ENCODE assay signal across 10 cellular contexts in the genomic region with DNA sequence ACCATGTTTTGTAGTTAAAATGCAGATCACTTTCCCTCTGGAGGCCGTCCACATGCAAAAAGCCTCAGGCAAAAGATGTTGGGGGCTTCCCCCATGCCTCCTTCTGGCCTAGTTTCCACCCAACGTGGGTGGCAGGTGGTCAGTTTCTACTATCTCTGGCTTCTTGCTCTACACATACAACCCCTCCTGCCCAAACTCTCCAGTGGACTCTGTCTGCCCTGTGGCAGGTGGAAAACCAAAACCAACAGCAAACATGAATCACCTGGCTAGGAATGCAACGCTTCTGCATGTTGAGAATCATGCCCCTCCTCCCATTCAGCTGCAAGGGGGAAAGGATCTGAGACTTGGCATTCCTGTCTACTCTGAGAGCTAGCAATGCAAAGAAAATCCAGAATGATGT.
DNase-seq lines count a peak whose midpoint lies in the region; ATAC-seq and TF ChIP-seq lines count a peak whose summit lies in the region.
"Had no signal": no experiment of that assay in that cellular context is flagged by ENCODE, and none has a peak within 500 bp of the region (broad histone marks: within the 10 kb centered on the region; RNA-seq: fewer than 3 reads in every experiment).

No MANE protein-coding gene starts in this region.

- CTCF ChIA-PET in WTC11 (lab: Charles Lee), result interaction anchor here (2.9 to 3.2 kb wide), 2 partner anchors 9 to 25 kb away, joined by 11 to 27 read pairs; no protein-coding TSS in a partner anchor

- H2BK15ac ChIP-seq in mesenchymal stem cell (ENCODE audit: low read depth, poor library complexity, severe bottlenecking), result no peak overlapping the region

- POLR2A ChIA-PET in WTC11 (lab: Charles Lee), result no interaction called here

- no peaks in the 10 kb centered on the region for H3K27me3 ChIP-seq in mesenchymal stem cell (ENCODE audit: control insufficient read depth in 1 of 2, insufficient read depth in 1 of 2, low read length in 2 of 2)

- no peaks in the 10 kb centered on the region for H3K9me3 ChIP-seq in mesenchymal stem cell (ENCODE audit: control insufficient read depth, low read length)

- DNase-seq in WTC11 (ENCODE audit: low spot score) (peak; percentile 16), mesenchymal stem cell (no peak)
- peak; percentile 4 for DNase-seq in stimulated activated naive CD8-positive, alpha-beta T cell treated with anti-CD3 and anti-CD28 coated beads, Interleukin-15, Interleukin-2, amounts not matched to agents 100 U/mL and 50 U/mL, for 24 hours
- DNase-seq in activated T-cell treated with anti-CD3 and anti-CD28 coated beads, Interleukin-2, amount 50 U/mL, for 24 hours, result no peak
- DNase-seq: activated CD4-positive, CD25-positive, alpha-beta regulatory T cell treated with anti-CD3 and anti-CD28 coated beads, Interleukin-2, amount 50 U/mL, for 72 hours; caudate nucleus; NCI-H510A treated with DMSO at 0.1 percent for 48 hours had no signal

- no peak overlapping the region for H3K14ac ChIP-seq in mesenchymal stem cell (ENCODE audit: low read length in 2 of 2)

- H3K36me3 Mint-ChIP-seq in WTC11, result peaks cover 10% of the 10 kb centered on the region
- H3K36me3 Mint-ChIP-seq in activated T-cell treated with anti-CD3 and anti-CD28 coated beads, Interleukin-2, amount 50 U/mL, for 24 hours (ENCODE audit: low read depth), result peaks cover 29% of the 10 kb centered on the region

- H4K91ac ChIP-seq in mesenchymal stem cell (ENCODE audit: low read length), result no peak overlapping the region

- peak overlapping the region; percentile 8; the same call in 1 of the 2 replicates for H3K27ac Mint-ChIP-seq in WTC11
- H3K27ac Mint-ChIP-seq in activated T-cell treated with anti-CD3 and anti-CD28 coated beads, Interleukin-2, amount 50 U/mL, for 24 hours, result no peak overlapping the region

- H3K23ac ChIP-seq in mesenchymal stem cell (ENCODE audit: low read length in 2 of 2), result peak overlapping the region in 1 of 2 experiments; percentile 50

- no peak overlapping the region for H3K4me2 ChIP-seq in mesenchymal stem cell (ENCODE audit: low read length, poor library complexity, severe bottlenecking)

- no peaks in the 10 kb centered on the region for H3K27me3 Mint-ChIP-seq in WTC11 (ENCODE audit: low read depth)
- no peaks in the 10 kb centered on the region for H3K27me3 Mint-ChIP-seq in activated T-cell treated with anti-CD3 and anti-CD28 coated beads, Interleukin-2, amount 50 U/mL, for 24 hours

- H3K9ac ChIP-seq in mesenchymal stem cell (ENCODE audit: low read length), result no peak overlapping the region

- H3K4me3 ChIP-seq in mesenchymal stem cell (ENCODE audit: insufficient read depth in 1 of 2, low read depth in 1 of 2, low read length in 2 of 2), result no peak overlapping the region

- no peak overlapping the region for H2BK12ac ChIP-seq in mesenchymal stem cell (ENCODE audit: low read length in 2 of 2)

- no peak overlapping the region for H2BK5ac ChIP-seq in mesenchymal stem cell (ENCODE audit: low read depth, low read length, poor library complexity, severe bottlenecking)

- no peak overlapping the region for H3K4ac ChIP-seq in mesenchymal stem cell (ENCODE audit: low read depth in 1 of 2, low read length in 2 of 2)

- no peak for TF ChIP-seq CTCF in WTC11 (IDR thresholded peaks at IDR 0.05)

- no peak overlapping the region for H3K4me3 Mint-ChIP-seq in WTC11
- H3K4me3 Mint-ChIP-seq in activated T-cell treated with anti-CD3 and anti-CD28 coated beads, Interleukin-2, amount 50 U/mL, for 24 hours, result no peak overlapping the region

- no peaks in the 10 kb centered on the region for H3K36me3 ChIP-seq in mesenchymal stem cell (ENCODE audit: control insufficient read depth in 1 of 2, insufficient read depth in 2 of 2, low read depth in 1 of 2, low read length in 2 of 2)

- no peak overlapping the region for H2AFZ ChIP-seq in mesenchymal stem cell (ENCODE audit: low read depth, low read length)

- H2BK120ac ChIP-seq in mesenchymal stem cell (ENCODE audit: low read depth, low read length), result no peak overlapping the region

- no peaks in the 10 kb centered on the region for H3K79me1 ChIP-seq in mesenchymal stem cell (replicated peaks; ENCODE audit: low read length, poor library complexity, severe bottlenecking)

- H3K18ac ChIP-seq in mesenchymal stem cell (ENCODE audit: low read depth in 1 of 2, low read length in 2 of 2), result no peak overlapping the region

- ATAC-seq in GM19023 (IDR thresholded peaks at IDR 0.05; ENCODE audit: unreplicated experiment) (peak; percentile 92), HG02885 (IDR thresholded peaks at IDR 0.05; ENCODE audit: poor library complexity, unreplicated experiment) (peak; percentile 94), WTC11 (peak; percentile 78), GM19452 (IDR thresholded peaks at IDR 0.05; ENCODE audit: unreplicated experiment) (no peak)
- peak; percentile 32 for ATAC-seq in stimulated activated naive CD8-positive, alpha-beta T cell treated with anti-CD3 and anti-CD28 coated beads, Interleukin-15, Interleukin-2, amounts not matched to agents 100 U/mL and 50 U/mL, for 24 hours

- H3K4me1 Mint-ChIP-seq in WTC11, result peaks cover 18% of the 10 kb centered on the region
- H3K4me1 Mint-ChIP-seq in activated T-cell treated with anti-CD3 and anti-CD28 coated beads, Interleukin-2, amount 50 U/mL, for 24 hours (ENCODE audit: low read depth), result peaks cover 4% of the 10 kb centered on the region

- no peaks in the 10 kb centered on the region for H3K9me3 Mint-ChIP-seq in WTC11
- no peaks in the 10 kb centered on the region for H3K9me3 Mint-ChIP-seq in activated T-cell treated with anti-CD3 and anti-CD28 coated beads, Interleukin-2, amount 50 U/mL, for 24 hours

- no peak overlapping the region for H4K8ac ChIP-seq in mesenchymal stem cell (ENCODE audit: low read length)

- no peak overlapping the region for H3K27ac ChIP-seq in mesenchymal stem cell (ENCODE audit: low read length, poor library complexity, severe bottlenecking)

- H2AK5ac ChIP-seq in mesenchymal stem cell (ENCODE audit: low read length, severe bottlenecking), result no peak overlapping the region

- 73% methylated on average over 3 of the region's 3 CpGs for WGBS in mesenchymal stem cell

- peaks cover 3% of the 10 kb centered on the region for H3K4me1 ChIP-seq in mesenchymal stem cell (ENCODE audit: control insufficient read depth, insufficient read depth, low read depth, low read length)

TF ChIP-seq in WTC11, 78 proteins besides CTCF, POLR2A, EP300 and RAD21:
- no peak for TF ChIP-seq JUN (CRISPR knock-in tag; IDR thresholded peaks at IDR 0.05)
TF ChIP-seq in WTC11: peak in this region for 0.

Comparison
In these comparisons a context has a peak if more than half of its experiments do, and no peak if none do; other contexts are left out.
1. DNase-seq: peak in WTC11 (single experiment) and stimulated activated naive CD8-positive, alpha-beta T cell treated with anti-CD3 and anti-CD28 coated beads, Interleukin-15, Interleukin-2, amounts not matched to agents 100 U/mL and 50 U/mL, for 24 hours (single experiment); none in activated T-cell treated with anti-CD3 and anti-CD28 coated beads, Interleukin-2, amount 50 U/mL, for 24 hours (single experiment) and mesenchymal stem cell (single experiment).